Comparison of ENCODE assay signal across 1 cellular context in the genomic region with DNA sequence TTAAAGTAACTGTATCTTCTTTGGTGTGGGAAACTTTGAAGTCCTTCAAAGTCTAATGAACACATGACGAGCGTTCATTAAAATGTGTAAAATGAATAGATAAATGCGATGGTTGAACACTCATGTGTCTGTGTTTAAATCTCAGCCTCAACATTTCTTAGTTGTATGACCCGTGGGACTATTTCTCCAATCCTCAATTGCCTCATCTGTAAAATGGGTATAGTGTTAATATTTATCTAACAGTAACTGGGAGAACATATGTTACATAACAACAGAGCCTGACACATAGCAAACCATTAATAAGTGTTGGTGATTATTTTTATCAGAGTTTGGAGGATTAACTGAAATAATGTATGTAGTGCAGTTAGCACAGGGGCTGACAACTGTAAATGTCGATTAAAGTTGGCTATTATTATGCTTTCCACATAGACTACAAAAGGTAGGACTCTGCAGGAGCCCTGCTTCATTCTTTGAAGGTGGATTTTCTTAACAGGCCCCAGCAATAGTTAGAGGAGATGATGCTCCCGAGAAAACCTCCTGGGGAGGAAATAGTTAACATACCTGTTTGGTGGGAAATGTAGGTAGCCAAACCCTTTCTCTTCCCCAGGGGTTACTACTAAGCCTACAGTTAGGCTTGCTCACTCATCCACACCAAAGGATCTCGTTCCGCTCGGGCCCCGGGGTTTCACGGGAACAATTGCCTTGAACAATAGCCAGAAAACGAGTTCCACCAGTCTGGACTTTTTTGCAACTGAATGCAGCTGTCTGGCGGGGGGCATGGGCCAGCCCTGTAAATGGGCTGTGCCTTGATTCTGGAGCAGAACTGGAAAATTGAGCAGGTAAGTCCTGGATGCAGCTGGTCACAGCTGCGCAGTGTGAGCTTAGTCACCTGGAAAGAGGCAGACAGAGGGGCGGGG.
TF ChIP-seq lines count a peak whose summit lies in the region.

No MANE protein-coding gene starts in this region.

TF ChIP-seq in WTC11, 78 proteins besides CTCF, POLR2A, EP300 and RAD21 (continued from another document and continues in another):
- TF ChIP-seq, protein P1, sequence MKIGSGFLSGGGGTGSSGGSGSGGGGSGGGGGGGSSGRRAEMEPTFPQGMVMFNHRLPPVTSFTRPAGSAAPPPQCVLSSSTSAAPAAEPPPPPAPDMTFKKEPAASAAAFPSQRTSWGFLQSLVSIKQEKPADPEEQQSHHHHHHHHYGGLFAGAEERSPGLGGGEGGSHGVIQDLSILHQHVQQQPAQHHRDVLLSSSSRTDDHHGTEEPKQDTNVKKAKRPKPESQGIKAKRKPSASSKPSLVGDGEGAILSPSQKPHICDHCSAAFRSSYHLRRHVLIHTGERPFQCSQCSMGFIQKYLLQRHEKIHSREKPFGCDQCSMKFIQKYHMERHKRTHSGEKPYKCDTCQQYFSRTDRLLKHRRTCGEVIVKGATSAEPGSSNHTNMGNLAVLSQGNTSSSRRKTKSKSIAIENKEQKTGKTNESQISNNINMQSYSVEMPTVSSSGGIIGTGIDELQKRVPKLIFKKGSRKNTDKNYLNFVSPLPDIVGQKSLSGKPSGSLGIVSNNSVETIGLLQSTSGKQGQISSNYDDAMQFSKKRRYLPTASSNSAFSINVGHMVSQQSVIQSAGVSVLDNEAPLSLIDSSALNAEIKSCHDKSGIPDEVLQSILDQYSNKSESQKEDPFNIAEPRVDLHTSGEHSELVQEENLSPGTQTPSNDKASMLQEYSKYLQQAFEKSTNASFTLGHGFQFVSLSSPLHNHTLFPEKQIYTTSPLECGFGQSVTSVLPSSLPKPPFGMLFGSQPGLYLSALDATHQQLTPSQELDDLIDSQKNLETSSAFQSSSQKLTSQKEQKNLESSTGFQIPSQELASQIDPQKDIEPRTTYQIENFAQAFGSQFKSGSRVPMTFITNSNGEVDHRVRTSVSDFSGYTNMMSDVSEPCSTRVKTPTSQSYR (CRISPR knock-in tag; IDR thresholded peaks at IDR 0.05): peak; percentile 57; the same call in 1 of the 2 replicates
- no peak for TF ChIP-seq EMX1 (CRISPR knock-in tag; IDR thresholded peaks at IDR 0.05)
- no peak for TF ChIP-seq SMAD3 (CRISPR knock-in tag; IDR thresholded peaks at IDR 0.05; ENCODE audit: borderline replicate concordance)
- peak; percentile 97 for TF ChIP-seq GTF2I (CRISPR knock-in tag; conservative IDR thresholded peaks at IDR 0.05)
- 0 out of 2 replicates have a peak, but pooled peaks have one; percentile 48 for TF ChIP-seq NFE2L1 (CRISPR knock-in tag; IDR thresholded peaks at IDR 0.05)
- no peak for TF ChIP-seq TP53 (CRISPR knock-in tag; IDR thresholded peaks at IDR 0.05)
- TF ChIP-seq ETV6 (CRISPR knock-in tag; IDR thresholded peaks at IDR 0.05): 0 out of 2 replicates have a peak, but pooled peaks have one; percentile 72
- TF ChIP-seq, protein P2, sequence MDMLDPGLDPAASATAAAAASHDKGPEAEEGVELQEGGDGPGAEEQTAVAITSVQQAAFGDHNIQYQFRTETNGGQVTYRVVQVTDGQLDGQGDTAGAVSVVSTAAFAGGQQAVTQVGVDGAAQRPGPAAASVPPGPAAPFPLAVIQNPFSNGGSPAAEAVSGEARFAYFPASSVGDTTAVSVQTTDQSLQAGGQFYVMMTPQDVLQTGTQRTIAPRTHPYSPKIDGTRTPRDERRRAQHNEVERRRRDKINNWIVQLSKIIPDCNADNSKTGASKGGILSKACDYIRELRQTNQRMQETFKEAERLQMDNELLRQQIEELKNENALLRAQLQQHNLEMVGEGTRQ (CRISPR knock-in tag; IDR thresholded peaks at IDR 0.05): no peak
- TF ChIP-seq ZNF121 (CRISPR knock-in tag; IDR thresholded peaks at IDR 0.05): no peak
- TF ChIP-seq, protein P3, sequence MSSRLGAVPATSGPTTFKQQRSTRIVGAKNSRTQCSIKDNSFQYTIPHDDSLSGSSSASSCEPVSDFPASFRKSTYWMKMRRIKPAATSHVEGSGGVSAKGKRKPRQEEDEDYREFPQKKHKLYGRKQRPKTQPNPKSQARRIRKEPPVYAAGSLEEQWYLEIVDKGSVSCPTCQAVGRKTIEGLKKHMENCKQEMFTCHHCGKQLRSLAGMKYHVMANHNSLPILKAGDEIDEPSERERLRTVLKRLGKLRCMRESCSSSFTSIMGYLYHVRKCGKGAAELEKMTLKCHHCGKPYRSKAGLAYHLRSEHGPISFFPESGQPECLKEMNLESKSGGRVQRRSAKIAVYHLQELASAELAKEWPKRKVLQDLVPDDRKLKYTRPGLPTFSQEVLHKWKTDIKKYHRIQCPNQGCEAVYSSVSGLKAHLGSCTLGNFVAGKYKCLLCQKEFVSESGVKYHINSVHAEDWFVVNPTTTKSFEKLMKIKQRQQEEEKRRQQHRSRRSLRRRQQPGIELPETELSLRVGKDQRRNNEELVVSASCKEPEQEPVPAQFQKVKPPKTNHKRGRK (CRISPR knock-in tag; IDR thresholded peaks at IDR 0.05; ENCODE audit: borderline replicate concordance): no peak
- peak; percentile 80 for TF ChIP-seq FOXK1 (CRISPR knock-in tag; IDR thresholded peaks at IDR 0.05)
- TF ChIP-seq ZNF219 (CRISPR knock-in tag; IDR thresholded peaks at IDR 0.05; ENCODE audit: borderline replicate concordance): no peak; the same call in 1 of the 2 replicates
- TF ChIP-seq RORB (CRISPR knock-in tag; IDR thresholded peaks at IDR 0.05): no peak
- 0 out of 2 replicates have a peak, but pooled peaks have one; percentile 49 for TF ChIP-seq ZNF138 (CRISPR knock-in tag; conservative IDR thresholded peaks at IDR 0.05)
- TF ChIP-seq GRHL2 (CRISPR knock-in tag; IDR thresholded peaks at IDR 0.05; ENCODE audit: insufficient replicate concordance, severe bottlenecking): no peak
- 0 out of 2 replicates have a peak, but pooled peaks have one; percentile 22 for TF ChIP-seq ZBTB21 (CRISPR knock-in tag; IDR thresholded peaks at IDR 0.05; ENCODE audit: borderline replicate concordance)
- TF ChIP-seq, protein P4, sequence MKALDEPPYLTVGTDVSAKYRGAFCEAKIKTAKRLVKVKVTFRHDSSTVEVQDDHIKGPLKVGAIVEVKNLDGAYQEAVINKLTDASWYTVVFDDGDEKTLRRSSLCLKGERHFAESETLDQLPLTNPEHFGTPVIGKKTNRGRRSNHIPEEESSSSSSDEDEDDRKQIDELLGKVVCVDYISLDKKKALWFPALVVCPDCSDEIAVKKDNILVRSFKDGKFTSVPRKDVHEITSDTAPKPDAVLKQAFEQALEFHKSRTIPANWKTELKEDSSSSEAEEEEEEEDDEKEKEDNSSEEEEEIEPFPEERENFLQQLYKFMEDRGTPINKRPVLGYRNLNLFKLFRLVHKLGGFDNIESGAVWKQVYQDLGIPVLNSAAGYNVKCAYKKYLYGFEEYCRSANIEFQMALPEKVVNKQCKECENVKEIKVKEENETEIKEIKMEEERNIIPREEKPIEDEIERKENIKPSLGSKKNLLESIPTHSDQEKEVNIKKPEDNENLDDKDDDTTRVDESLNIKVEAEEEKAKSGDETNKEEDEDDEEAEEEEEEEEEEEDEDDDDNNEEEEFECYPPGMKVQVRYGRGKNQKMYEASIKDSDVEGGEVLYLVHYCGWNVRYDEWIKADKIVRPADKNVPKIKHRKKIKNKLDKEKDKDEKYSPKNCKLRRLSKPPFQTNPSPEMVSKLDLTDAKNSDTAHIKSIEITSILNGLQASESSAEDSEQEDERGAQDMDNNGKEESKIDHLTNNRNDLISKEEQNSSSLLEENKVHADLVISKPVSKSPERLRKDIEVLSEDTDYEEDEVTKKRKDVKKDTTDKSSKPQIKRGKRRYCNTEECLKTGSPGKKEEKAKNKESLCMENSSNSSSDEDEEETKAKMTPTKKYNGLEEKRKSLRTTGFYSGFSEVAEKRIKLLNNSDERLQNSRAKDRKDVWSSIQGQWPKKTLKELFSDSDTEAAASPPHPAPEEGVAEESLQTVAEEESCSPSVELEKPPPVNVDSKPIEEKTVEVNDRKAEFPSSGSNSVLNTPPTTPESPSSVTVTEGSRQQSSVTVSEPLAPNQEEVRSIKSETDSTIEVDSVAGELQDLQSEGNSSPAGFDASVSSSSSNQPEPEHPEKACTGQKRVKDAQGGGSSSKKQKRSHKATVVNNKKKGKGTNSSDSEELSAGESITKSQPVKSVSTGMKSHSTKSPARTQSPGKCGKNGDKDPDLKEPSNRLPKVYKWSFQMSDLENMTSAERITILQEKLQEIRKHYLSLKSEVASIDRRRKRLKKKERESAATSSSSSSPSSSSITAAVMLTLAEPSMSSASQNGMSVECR (CRISPR knock-in tag; IDR thresholded peaks at IDR 0.05; ENCODE audit: borderline replicate concordance): no peak
- TF ChIP-seq MYBL2 (CRISPR knock-in tag; IDR thresholded peaks at IDR 0.05): 0 out of 2 replicates have a peak, but pooled peaks have one; percentile 37
- no peak for TF ChIP-seq NR1H2 (CRISPR knock-in tag; IDR thresholded peaks at IDR 0.05)
- TF ChIP-seq RELA (CRISPR knock-in tag; IDR thresholded peaks at IDR 0.05; ENCODE audit: borderline replicate concordance): no peak
- TF ChIP-seq, protein P5, sequence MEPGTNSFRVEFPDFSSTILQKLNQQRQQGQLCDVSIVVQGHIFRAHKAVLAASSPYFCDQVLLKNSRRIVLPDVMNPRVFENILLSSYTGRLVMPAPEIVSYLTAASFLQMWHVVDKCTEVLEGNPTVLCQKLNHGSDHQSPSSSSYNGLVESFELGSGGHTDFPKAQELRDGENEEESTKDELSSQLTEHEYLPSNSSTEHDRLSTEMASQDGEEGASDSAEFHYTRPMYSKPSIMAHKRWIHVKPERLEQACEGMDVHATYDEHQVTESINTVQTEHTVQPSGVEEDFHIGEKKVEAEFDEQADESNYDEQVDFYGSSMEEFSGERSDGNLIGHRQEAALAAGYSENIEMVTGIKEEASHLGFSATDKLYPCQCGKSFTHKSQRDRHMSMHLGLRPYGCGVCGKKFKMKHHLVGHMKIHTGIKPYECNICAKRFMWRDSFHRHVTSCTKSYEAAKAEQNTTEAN (CRISPR knock-in tag; IDR thresholded peaks at IDR 0.05): peak; percentile 89
- TF ChIP-seq ZNF416 (CRISPR knock-in tag; IDR thresholded peaks at IDR 0.05): no peak
- peak; percentile 64 for TF ChIP-seq FOXP1 (CRISPR knock-in tag; IDR thresholded peaks at IDR 0.05; ENCODE audit: borderline replicate concordance)
- TF ChIP-seq, protein P6, sequence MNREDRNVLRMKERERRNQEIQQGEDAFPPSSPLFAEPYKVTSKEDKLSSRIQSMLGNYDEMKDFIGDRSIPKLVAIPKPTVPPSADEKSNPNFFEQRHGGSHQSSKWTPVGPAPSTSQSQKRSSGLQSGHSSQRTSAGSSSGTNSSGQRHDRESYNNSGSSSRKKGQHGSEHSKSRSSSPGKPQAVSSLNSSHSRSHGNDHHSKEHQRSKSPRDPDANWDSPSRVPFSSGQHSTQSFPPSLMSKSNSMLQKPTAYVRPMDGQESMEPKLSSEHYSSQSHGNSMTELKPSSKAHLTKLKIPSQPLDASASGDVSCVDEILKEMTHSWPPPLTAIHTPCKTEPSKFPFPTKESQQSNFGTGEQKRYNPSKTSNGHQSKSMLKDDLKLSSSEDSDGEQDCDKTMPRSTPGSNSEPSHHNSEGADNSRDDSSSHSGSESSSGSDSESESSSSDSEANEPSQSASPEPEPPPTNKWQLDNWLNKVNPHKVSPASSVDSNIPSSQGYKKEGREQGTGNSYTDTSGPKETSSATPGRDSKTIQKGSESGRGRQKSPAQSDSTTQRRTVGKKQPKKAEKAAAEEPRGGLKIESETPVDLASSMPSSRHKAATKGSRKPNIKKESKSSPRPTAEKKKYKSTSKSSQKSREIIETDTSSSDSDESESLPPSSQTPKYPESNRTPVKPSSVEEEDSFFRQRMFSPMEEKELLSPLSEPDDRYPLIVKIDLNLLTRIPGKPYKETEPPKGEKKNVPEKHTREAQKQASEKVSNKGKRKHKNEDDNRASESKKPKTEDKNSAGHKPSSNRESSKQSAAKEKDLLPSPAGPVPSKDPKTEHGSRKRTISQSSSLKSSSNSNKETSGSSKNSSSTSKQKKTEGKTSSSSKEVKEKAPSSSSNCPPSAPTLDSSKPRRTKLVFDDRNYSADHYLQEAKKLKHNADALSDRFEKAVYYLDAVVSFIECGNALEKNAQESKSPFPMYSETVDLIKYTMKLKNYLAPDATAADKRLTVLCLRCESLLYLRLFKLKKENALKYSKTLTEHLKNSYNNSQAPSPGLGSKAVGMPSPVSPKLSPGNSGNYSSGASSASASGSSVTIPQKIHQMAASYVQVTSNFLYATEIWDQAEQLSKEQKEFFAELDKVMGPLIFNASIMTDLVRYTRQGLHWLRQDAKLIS (CRISPR knock-in tag; IDR thresholded peaks at IDR 0.05; ENCODE audit: borderline replicate concordance): no peak
- no peak for TF ChIP-seq HMGA2 (CRISPR knock-in tag; IDR thresholded peaks at IDR 0.05)
- TF ChIP-seq, protein P7, sequence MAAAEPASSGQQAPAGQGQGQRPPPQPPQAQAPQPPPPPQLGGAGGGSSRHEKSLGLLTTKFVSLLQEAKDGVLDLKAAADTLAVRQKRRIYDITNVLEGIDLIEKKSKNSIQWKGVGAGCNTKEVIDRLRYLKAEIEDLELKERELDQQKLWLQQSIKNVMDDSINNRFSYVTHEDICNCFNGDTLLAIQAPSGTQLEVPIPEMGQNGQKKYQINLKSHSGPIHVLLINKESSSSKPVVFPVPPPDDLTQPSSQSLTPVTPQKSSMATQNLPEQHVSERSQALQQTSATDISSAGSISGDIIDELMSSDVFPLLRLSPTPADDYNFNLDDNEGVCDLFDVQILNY (CRISPR knock-in tag; IDR thresholded peaks at IDR 0.05): 0 out of 2 replicates have a peak, but pooled peaks have one; percentile 29
- no peak for TF ChIP-seq NR3C1 (CRISPR knock-in tag; conservative IDR thresholded peaks at IDR 0.05; ENCODE audit: low read depth)
- TF ChIP-seq, protein P8, sequence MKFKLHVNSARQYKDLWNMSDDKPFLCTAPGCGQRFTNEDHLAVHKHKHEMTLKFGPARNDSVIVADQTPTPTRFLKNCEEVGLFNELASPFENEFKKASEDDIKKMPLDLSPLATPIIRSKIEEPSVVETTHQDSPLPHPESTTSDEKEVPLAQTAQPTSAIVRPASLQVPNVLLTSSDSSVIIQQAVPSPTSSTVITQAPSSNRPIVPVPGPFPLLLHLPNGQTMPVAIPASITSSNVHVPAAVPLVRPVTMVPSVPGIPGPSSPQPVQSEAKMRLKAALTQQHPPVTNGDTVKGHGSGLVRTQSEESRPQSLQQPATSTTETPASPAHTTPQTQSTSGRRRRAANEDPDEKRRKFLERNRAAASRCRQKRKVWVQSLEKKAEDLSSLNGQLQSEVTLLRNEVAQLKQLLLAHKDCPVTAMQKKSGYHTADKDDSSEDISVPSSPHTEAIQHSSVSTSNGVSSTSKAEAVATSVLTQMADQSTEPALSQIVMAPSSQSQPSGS (CRISPR knock-in tag; IDR thresholded peaks at IDR 0.05; ENCODE audit: borderline replicate concordance, low read depth): no peak
- no peak for TF ChIP-seq IRF2 (CRISPR knock-in tag; IDR thresholded peaks at IDR 0.05; ENCODE audit: borderline replicate concordance, low read depth)
- TF ChIP-seq SP1 (CRISPR knock-in tag; conservative IDR thresholded peaks at IDR 0.05): peak; percentile 69
- TF ChIP-seq, protein P9, sequence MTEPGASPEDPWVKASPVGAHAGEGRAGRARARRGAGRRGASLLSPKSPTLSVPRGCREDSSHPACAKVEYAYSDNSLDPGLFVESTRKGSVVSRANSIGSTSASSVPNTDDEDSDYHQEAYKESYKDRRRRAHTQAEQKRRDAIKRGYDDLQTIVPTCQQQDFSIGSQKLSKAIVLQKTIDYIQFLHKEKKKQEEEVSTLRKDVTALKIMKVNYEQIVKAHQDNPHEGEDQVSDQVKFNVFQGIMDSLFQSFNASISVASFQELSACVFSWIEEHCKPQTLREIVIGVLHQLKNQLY (CRISPR knock-in tag; IDR thresholded peaks at IDR 0.05): no peak
- TF ChIP-seq NFATC4 (CRISPR knock-in tag; IDR thresholded peaks at IDR 0.05): no peak
- TF ChIP-seq ZNF317 (CRISPR knock-in tag; IDR thresholded peaks at IDR 0.05; ENCODE audit: borderline replicate concordance, low read depth): no peak
- TF ChIP-seq TCF7 (CRISPR knock-in tag; IDR thresholded peaks at IDR 0.05; ENCODE audit: low read depth): no peak
